ENCODE assay signal across 8 cellular contexts in the genomic region with DNA sequence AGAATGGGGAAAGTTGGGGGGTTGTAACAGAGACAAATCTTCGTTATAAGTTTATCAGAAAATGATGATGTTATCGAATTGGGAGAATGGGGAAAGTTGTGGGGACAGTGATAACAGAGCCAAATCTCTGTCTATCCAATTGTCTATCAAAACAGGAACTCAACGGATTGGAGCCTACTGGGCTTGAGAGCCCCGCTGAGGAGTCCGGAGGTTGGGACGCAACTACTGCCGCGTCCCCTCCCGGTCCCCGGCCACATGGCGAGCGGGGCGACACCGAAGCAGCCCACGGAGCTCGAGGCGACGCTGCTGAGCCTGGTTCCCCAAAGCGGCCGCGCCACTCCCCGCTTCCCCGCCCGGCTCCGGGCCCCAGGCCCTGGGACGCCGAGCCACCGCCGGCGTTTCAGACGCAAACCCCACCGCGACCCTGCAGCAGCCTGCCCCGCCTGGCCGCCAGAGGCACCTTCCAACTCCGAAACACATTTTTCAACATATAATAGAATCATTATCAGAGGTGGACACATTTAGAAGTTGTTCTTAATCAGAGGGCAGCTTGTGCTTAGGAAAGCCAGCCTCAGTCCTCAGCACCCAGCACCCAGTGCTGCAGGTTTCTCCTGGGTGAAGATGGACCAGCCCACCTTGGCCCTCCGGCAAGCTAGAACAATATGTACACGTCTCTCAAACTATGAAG. TPM values are rescaled to one million over a fixed set of nuclear protein-coding genes. Genes with fewer than 3 reads are reported as not detected.
DNase-seq lines count a peak whose midpoint lies in the region; ATAC-seq and TF ChIP-seq lines count a peak whose summit lies in the region.

No MANE protein-coding gene starts in this region.

- no peak overlapping the region for H3K27ac ChIP-seq in OCI-LY1 (ENCODE audit: low read depth, low read length, poor library complexity, severe bottlenecking)

- H3K9me3 ChIP-seq in OCI-LY1 (ENCODE audit: low read length) (no peaks in the 10 kb centered on the region), endocrine pancreas (ENCODE audit: control insufficient read depth, low read length) (no peaks in the 10 kb centered on the region)

- H3K4me3 ChIP-seq in GM12875 (ENCODE audit: low read depth, low read length) (peak overlapping the region; percentile 26), OCI-LY1 (ENCODE audit: low read depth, low read length, poor library complexity, severe bottlenecking) (peak overlapping the region; percentile 24), endocrine pancreas (ENCODE audit: control insufficient read depth, insufficient read depth, low read length) (no peak overlapping the region)

- H2AFZ ChIP-seq in OCI-LY1 (ENCODE audit: low read length), result no peak overlapping the region

- H3K9me3 Mint-ChIP-seq in natural killer cell, result no peaks in the 10 kb centered on the region

- H3K4me1 Mint-ChIP-seq in natural killer cell, result peaks cover 5 to 6% of the 10 kb centered on the region in 2 donors

- no peaks in the 10 kb centered on the region for H3K36me3 ChIP-seq in OCI-LY1 (ENCODE audit: insufficient read depth, low read length)
- no peaks in the 10 kb centered on the region for H3K36me3 ChIP-seq in endocrine pancreas (ENCODE audit: control insufficient read depth, insufficient read depth, low read length)

- intact Hi-C loops in natural killer cell (cut with micrococcal nuclease), result no loop called here

- ATAC-seq in natural killer cell (peak; percentile 37 to 60 (median 46)), GM21737 (IDR thresholded peaks at IDR 0.05; ENCODE audit: unreplicated experiment) (no peak), HG03521 (IDR thresholded peaks at IDR 0.05; ENCODE audit: unreplicated experiment) (no peak), HG02938 (IDR thresholded peaks at IDR 0.05; ENCODE audit: unreplicated experiment) (no peak)

- peak overlapping the region; percentile 17 for H3K4me2 ChIP-seq in OCI-LY1 (ENCODE audit: low read length)

- H3K4me1 ChIP-seq in OCI-LY1 (ENCODE audit: insufficient read depth, low read length, severe bottlenecking) (no peaks in the 10 kb centered on the region), endocrine pancreas (ENCODE audit: control insufficient read depth, insufficient read depth, low read length) (no peaks in the 10 kb centered on the region)

- H3K27me3 ChIP-seq in OCI-LY1 (ENCODE audit: insufficient read depth, low read length) (0 out of 2 replicates have a peak, but pooled peaks cover 4% of the 10 kb centered on the region), endocrine pancreas (ENCODE audit: control insufficient read depth, insufficient read depth, low read length) (peaks cover 6% of the 10 kb centered on the region)

- peak overlapping the region; percentile 3 for H3K4me3 Mint-ChIP-seq in natural killer cell

- TF ChIP-seq CTCF in GM12875 (IDR thresholded peaks at IDR 0.05; ENCODE audit: borderline replicate concordance, insufficient read depth, low read depth, low read length), result no peak
- TF ChIP-seq CTCF in OCI-LY1 (IDR thresholded peaks at IDR 0.05; ENCODE audit: low read length), result 0 out of 2 replicates have a peak, but pooled peaks have one; percentile 7
- no peak for TF ChIP-seq CTCF in natural killer cell (IDR thresholded peaks at IDR 0.05)

- H3K9me2 ChIP-seq in OCI-LY1 (ENCODE audit: low read depth, low read length), result no peaks in the 10 kb centered on the region

- DNase-seq in natural killer cell (no peak), NCI-H1105 (lab: John Stamatoyannopoulos, UW) (no peak)

- H3K79me2 ChIP-seq in OCI-LY1 (ENCODE audit: insufficient read depth, low read length), result no peaks in the 10 kb centered on the region

- no peak overlapping the region for H3K27ac Mint-ChIP-seq in natural killer cell

- H3F3A ChIP-seq in OCI-LY1 (ENCODE audit: insufficient read depth, low read length), result no peaks in the 10 kb centered on the region

- no peak overlapping the region for H3K9ac ChIP-seq in OCI-LY1 (ENCODE audit: low read length)
- H3K9ac ChIP-seq in endocrine pancreas (ENCODE audit: control insufficient read depth, insufficient read depth, low read length), result peak overlapping the region; percentile 39

- H3K36me3 Mint-ChIP-seq in natural killer cell, result no peaks in the 10 kb centered on the region

- peaks cover 40 to 64% of the 10 kb centered on the region in 2 donors for H3K27me3 Mint-ChIP-seq in natural killer cell (ENCODE audit: low read depth in 2 of 2)

- no peaks in the 10 kb centered on the region for H4K20me1 ChIP-seq in OCI-LY1 (ENCODE audit: insufficient read depth, low read length)

RNA-seq across cellular contexts. Expression of a gene that starts 13.8 kb away (rescaled TPM):
- total RNA-seq in natural killer cell, result 10 to 100 TPM; 10.2 to 22.0 (median 16.8) TPM

RNA-seq across cellular contexts. Expression of a gene that starts 43.4 kb away (rescaled TPM):
- total RNA-seq in natural killer cell, result 1 to 10 TPM; 3.1 to 5.1 (median 3.4) TPM

Comparison
In these comparisons a context has a peak if more than half of its experiments do, and no peak if none do; other contexts are left out.
1. ATAC-seq: peak in natural killer cell (3 of 3); none in GM21737 (single experiment), HG03521 (single experiment) and HG02938 (single experiment).